Comparison of ENCODE assay signal across 1 cellular context in the genomic region with DNA sequence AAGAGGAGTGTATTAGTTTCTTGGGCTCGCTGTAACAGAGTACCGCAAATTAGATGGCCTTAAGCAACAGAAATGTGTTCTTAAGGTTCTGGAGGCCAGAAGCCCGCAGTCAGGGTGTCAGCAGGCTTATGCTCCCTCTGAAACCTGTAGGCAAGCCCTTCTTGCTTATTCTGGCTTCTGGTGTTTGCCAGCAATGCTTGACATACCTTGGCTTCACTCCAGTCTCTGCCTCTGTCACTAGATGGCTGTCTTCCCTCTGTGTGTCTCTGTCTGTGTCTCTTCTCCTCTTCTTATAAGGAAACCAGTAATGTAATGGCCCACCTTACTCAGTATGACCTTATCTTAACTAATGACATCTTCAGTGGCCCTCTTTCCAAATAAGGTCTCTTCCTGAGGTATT.
TF ChIP-seq lines count a peak whose summit lies in the region.

No MANE protein-coding gene starts in this region.

TF ChIP-seq in IMR-90, 13 proteins besides CTCF, POLR2A, EP300 and RAD21:
- TF ChIP-seq, protein P1, sequence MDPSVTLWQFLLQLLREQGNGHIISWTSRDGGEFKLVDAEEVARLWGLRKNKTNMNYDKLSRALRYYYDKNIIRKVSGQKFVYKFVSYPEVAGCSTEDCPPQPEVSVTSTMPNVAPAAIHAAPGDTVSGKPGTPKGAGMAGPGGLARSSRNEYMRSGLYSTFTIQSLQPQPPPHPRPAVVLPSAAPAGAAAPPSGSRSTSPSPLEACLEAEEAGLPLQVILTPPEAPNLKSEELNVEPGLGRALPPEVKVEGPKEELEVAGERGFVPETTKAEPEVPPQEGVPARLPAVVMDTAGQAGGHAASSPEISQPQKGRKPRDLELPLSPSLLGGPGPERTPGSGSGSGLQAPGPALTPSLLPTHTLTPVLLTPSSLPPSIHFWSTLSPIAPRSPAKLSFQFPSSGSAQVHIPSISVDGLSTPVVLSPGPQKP (IDR thresholded peaks at IDR 0.05; ENCODE audit: borderline replicate concordance, low read depth, low read length), result no peak
- no peak for TF ChIP-seq SMC3 (IDR thresholded peaks at IDR 0.05; ENCODE audit: low read depth, low read length)
- TF ChIP-seq MXI1 (IDR thresholded peaks at IDR 0.05; ENCODE audit: borderline replicate concordance, low read depth, low read length), result no peak
